Comparison of ENCODE assay signal across 8 cellular contexts in genomic region chr15:80776420-80777045, GRCh38. TPM values are rescaled to one million over a fixed set of nuclear protein-coding genes. Genes with fewer than 3 reads are reported as not detected.
A peak's percentile ranks its signal among the peaks of the same experiment; 100 is the strongest.
DNase-seq lines count a peak whose midpoint lies in the region; ATAC-seq and TF ChIP-seq lines count a peak whose summit lies in the region.

No MANE protein-coding gene starts in this region.

- H3K27me3 Mint-ChIP-seq in activated CD4-positive, alpha-beta T cell treated with anti-CD3 and anti-CD28 coated beads for 36 hours = peaks cover 44% of the 10 kb centered on the region

- H3K27me3 ChIP-seq in colonic mucosa (peaks cover 17% of the 10 kb centered on the region), left lung (peaks cover 12 to 45% of the 10 kb centered on the region in 2 donors)

- H3K4me1 ChIP-seq in colonic mucosa (peaks cover 11% of the 10 kb centered on the region), left lung (peaks cover 19 to 46% of the 10 kb centered on the region in 2 donors)

- H3K36me3 Mint-ChIP-seq in activated CD4-positive, alpha-beta T cell treated with anti-CD3 and anti-CD28 coated beads for 36 hours (ENCODE audit: low read depth) = no peaks in the 10 kb centered on the region

- intact Hi-C loops in activated CD4-positive, alpha-beta T cell treated with anti-CD3 and anti-CD28 coated beads for 36 hours (cut with DNase I, micrococcal nuclease) = loop anchor here (1.0 to 5.0 kb wide), 6 partner anchors 159 to 321 kb away; no protein-coding TSS in a partner anchor
- intact Hi-C loops in colonic mucosa (cut with DNase I) (loop anchor here (10.0 kb wide), 1 partner anchor 162 kb away; no protein-coding TSS in a partner anchor), left lung (cut with DNase I) (loop anchor here in 1 of 2 donors (5.0 kb wide), 3 partner anchors 191 to 314 kb away; no protein-coding TSS in a partner anchor)

- H3K27ac ChIP-seq in colonic mucosa (peak overlapping the region; percentile 66), left lung (peak overlapping the region; percentile 33 to 75)

- H3K36me3 ChIP-seq in colonic mucosa (no peaks in the 10 kb centered on the region), left lung (no peaks in the 10 kb centered on the region)

- ATAC-seq in activated CD4-positive, alpha-beta T cell treated with anti-CD3 and anti-CD28 coated beads for 36 hours = no peak
- peak; percentile 63 for ATAC-seq in left lung

- H3K9me3 Mint-ChIP-seq in activated CD4-positive, alpha-beta T cell treated with anti-CD3 and anti-CD28 coated beads for 36 hours (ENCODE audit: low read depth) = no peaks in the 10 kb centered on the region

- H3K4me3 Mint-ChIP-seq in activated CD4-positive, alpha-beta T cell treated with anti-CD3 and anti-CD28 coated beads for 36 hours = no peak overlapping the region

- peak; percentile 84 for TF ChIP-seq CTCF in colonic mucosa (IDR thresholded peaks at IDR 0.05)
- peak; percentile 67 to 83 for TF ChIP-seq CTCF in left lung (IDR thresholded peaks at IDR 0.05)

- POLR2A ChIA-PET in activated CD4-positive, alpha-beta T cell treated with anti-CD3 and anti-CD28 coated beads for 36 hours (lab: Charles Lee) = interaction anchor here (1.0 kb wide), 1 partner anchor 319 kb away, joined by 3 read pairs; no protein-coding TSS in a partner anchor

- H3K27ac Mint-ChIP-seq in activated CD4-positive, alpha-beta T cell treated with anti-CD3 and anti-CD28 coated beads for 36 hours = no peak overlapping the region

- peak overlapping the region in 1 of 2 donors; percentile 1 for H3K9ac ChIP-seq in colonic mucosa (ENCODE audit: low read depth in 2 of 2, low read length in 2 of 2)

- CTCF ChIA-PET in activated CD4-positive, alpha-beta T cell treated with anti-CD3 and anti-CD28 coated beads for 36 hours (lab: Charles Lee) = interaction anchor here (0.6 to 4.0 kb wide), 43 partner anchors 8 to 1443 kb away, joined by 3 to 51 read pairs (median 4); no protein-coding TSS in a partner anchor

- H3K9me3 ChIP-seq in colonic mucosa = no peaks in the 10 kb centered on the region
- H3K9me3 ChIP-seq in left lung = no peaks in the 10 kb centered on the region

- no peak overlapping the region for H3K4me3 ChIP-seq in colonic mucosa
- no peak overlapping the region for H3K4me3 ChIP-seq in left lung

- peak; percentile 77 for DNase-seq in NCI-H2227 (lab: John Stamatoyannopoulos, UW; ENCODE audit: unreplicated experiment)
- DNase-seq in NCI-H2227 treated with DMSO at 0.1 percent for 48 hours (lab: John Stamatoyannopoulos, UW) = no peak
- peak; percentile 54 for DNase-seq in NCI-H2171 (lab: John Stamatoyannopoulos, UW)
- peak; percentile 82 for DNase-seq in activated CD4-positive, alpha-beta T cell treated with anti-CD3 and anti-CD28 coated beads for 36 hours
- DNase-seq in colonic mucosa = peak; percentile 84
- DNase-seq in left lung = peak in 1 of 2 donors; percentile 73
- DNase-seq in stimulated activated CD4-positive, alpha-beta T cell treated with anti-CD3 and anti-CD28 coated beads, TNF-alpha, amount 100 ng/mL, for 1 hour (ENCODE audit: low read depth in 3 of 3, low spot score in 1 of 3) = peak in 2 of 3 donors; percentile 4 to 37
- no peak for DNase-seq in HPDE6-E6E7 (ENCODE audit: extremely low spot score)

- peaks cover 6% of the 10 kb centered on the region for H3K4me1 Mint-ChIP-seq in activated CD4-positive, alpha-beta T cell treated with anti-CD3 and anti-CD28 coated beads for 36 hours

RNA-seq across cellular contexts. Expression of gene CEMIP, which starts 2.6 kb away (rescaled TPM):
- under 1 TPM in 1 of 2 experiments, not detected in 1; 0.04 TPM for total RNA-seq in activated CD4-positive, alpha-beta T cell treated with anti-CD3 and anti-CD28 coated beads for 36 hours
- total RNA-seq in colonic mucosa (1 to 10 TPM; 2.1 to 2.9 TPM), left lung (10 to 100 TPM; 12.4 to 31.8 TPM)

Comparison
In these comparisons a context has a peak if more than half of its experiments do, and no peak if none do; other contexts are left out.
1. DNase-seq: peak in NCI-H2227 (single experiment), NCI-H2171 (single experiment), activated CD4-positive, alpha-beta T cell treated with anti-CD3 and anti-CD28 coated beads for 36 hours (single experiment), colonic mucosa (single experiment) and stimulated activated CD4-positive, alpha-beta T cell treated with anti-CD3 and anti-CD28 coated beads, TNF-alpha, amount 100 ng/mL, for 1 hour (2 of 3); none in NCI-H2227 treated with DMSO at 0.1 percent for 48 hours (single experiment) and HPDE6-E6E7 (single experiment).